8 cellular contexts compared by ENCODE assay signal in the genomic region with DNA sequence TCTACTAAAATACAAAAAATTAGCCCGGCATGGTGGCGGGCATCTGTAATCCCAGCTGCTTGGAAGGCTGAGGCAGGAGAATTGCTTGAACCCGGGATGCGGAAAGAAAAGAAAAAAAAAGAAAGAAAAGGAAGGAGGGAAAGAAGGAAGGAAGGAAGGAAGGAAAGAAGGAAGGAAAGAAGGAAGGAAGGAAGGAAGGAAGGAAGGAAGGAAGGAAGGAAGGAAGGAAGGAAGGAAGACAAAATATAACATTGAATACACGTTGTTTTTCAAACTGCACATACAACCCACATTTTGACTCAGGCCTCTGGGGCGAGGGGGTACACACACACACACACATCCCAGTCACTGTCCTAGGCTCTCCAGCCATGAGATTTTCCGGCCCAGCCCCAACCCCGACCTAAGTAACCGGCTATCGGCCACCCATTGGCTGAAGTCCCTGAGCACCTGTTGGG. TPM values are rescaled to one million over a fixed set of nuclear protein-coding genes. Genes with fewer than 3 reads are reported as not detected.
DNase-seq lines count a peak whose midpoint lies in the region; ATAC-seq and TF ChIP-seq lines count a peak whose summit lies in the region.
"Not testable (repeated sequence)": the region's sequence is repeated elsewhere in the genome, so short reads cannot be mapped to it uniquely, and the experiment has no call there.

No MANE protein-coding gene starts in this region.

- not testable (repeated sequence) for H3K36me3 ChIP-seq in CD8-positive, alpha-beta T cell (ENCODE audit: insufficient read depth, low read length); breast epithelium; rectal smooth muscle tissue (ENCODE audit: control insufficient read depth, insufficient read depth, low read length)
- H3K36me3 ChIP-seq in OCI-LY7 (ENCODE audit: insufficient read depth, low read length) (peaks cover 26% of the 10 kb centered on the region), heart left ventricle (peaks cover 0 to 18% (median 13%) of the 10 kb centered on the region in 9 donors), tibial artery (peaks cover 8 to 14% (median 8%) of the 10 kb centered on the region in 3 donors)

- not testable (repeated sequence) for ATAC-seq in CD8-positive, alpha-beta T cell; heart left ventricle

- H3K27ac ChIP-seq in CD8-positive, alpha-beta T cell (ENCODE audit: low read depth, low read length); OCI-LY7 (ENCODE audit: low read depth, low read length, poor library complexity, severe bottlenecking): not testable (repeated sequence)
- H3K27ac ChIP-seq in breast epithelium: peak overlapping the region; percentile 69 to 74
- peak overlapping the region in 9 of 12 donors; percentile 51 to 88 (median 77) for H3K27ac ChIP-seq in heart left ventricle
- peak overlapping the region; percentile 73 for H3K27ac ChIP-seq in rectal smooth muscle tissue (ENCODE audit: low read depth, low read length)
- peak overlapping the region; percentile 47 to 50 for H3K27ac ChIP-seq in tibial artery

- TF ChIP-seq POLR2A in breast epithelium (IDR thresholded peaks at IDR 0.05); heart left ventricle (IDR thresholded peaks at IDR 0.05): not testable (repeated sequence)

- not testable (repeated sequence) for H3K27me3 Mint-ChIP-seq in CD8-positive, alpha-beta T cell (ENCODE audit: low read depth); activated T-cell treated with anti-CD3 and anti-CD28 coated beads, Interleukin-2, amount 50 U/mL, for 24 hours; mesothelial cell of epicardium (ENCODE audit: low read depth)

- not testable (repeated sequence) for BruUV-seq in OCI-LY7 (replicated peaks; lab: Mats Ljungman, UMichigan)

- H3K9ac ChIP-seq in rectal smooth muscle tissue (ENCODE audit: low read length): not testable (repeated sequence)

- CTCF ChIA-PET in CD8-positive, alpha-beta T cell (lab: Charles Lee): interaction anchor here (0.7 kb wide), 1 partner anchor 30 kb away, joined by 3 read pairs; no protein-coding TSS in a partner anchor
- CTCF ChIA-PET in OCI-LY7 (lab: Charles Lee; ENCODE audit: unreplicated experiment): not testable (repeated sequence)

- H3K27me3 ChIP-seq in CD8-positive, alpha-beta T cell (ENCODE audit: insufficient read depth, low read length); breast epithelium; heart left ventricle; rectal smooth muscle tissue (ENCODE audit: control insufficient read depth, insufficient read depth, low read length); tibial artery: not testable (repeated sequence)

- H3K9me3 Mint-ChIP-seq in CD8-positive, alpha-beta T cell; activated T-cell treated with anti-CD3 and anti-CD28 coated beads, Interleukin-2, amount 50 U/mL, for 24 hours; mesothelial cell of epicardium: not testable (repeated sequence)

- not testable (repeated sequence) for H3K9me2 ChIP-seq in OCI-LY7 (ENCODE audit: insufficient read depth, low read length)

- not testable (repeated sequence) for H3K4me3 ChIP-seq in CD8-positive, alpha-beta T cell (ENCODE audit: low read depth, low read length)
- peak overlapping the region; percentile 53 for H3K4me3 ChIP-seq in OCI-LY7 (ENCODE audit: low read depth, low read length, poor library complexity, severe bottlenecking)
- peak overlapping the region; percentile 42 to 85 (median 67) for H3K4me3 ChIP-seq in breast epithelium
- peak overlapping the region in 10 of 12 donors; percentile 47 to 86 (median 64) for H3K4me3 ChIP-seq in heart left ventricle
- H3K4me3 ChIP-seq in rectal smooth muscle tissue (ENCODE audit: low read length): peak overlapping the region; percentile 61
- peak overlapping the region; percentile 57 to 78 for H3K4me3 ChIP-seq in tibial artery

- TF ChIP-seq CTCF in CD8-positive, alpha-beta T cell (IDR thresholded peaks at IDR 0.05); OCI-LY7 (conservative IDR thresholded peaks at IDR 0.05; ENCODE audit: low read length); breast epithelium (IDR thresholded peaks at IDR 0.05); heart left ventricle (IDR thresholded peaks at IDR 0.05); mesothelial cell of epicardium (IDR thresholded peaks at IDR 0.05; ENCODE audit: unreplicated experiment); tibial artery (IDR thresholded peaks at IDR 0.05): not testable (repeated sequence)

- peak overlapping the region; percentile 77 for H3K4me3 Mint-ChIP-seq in CD8-positive, alpha-beta T cell
- H3K4me3 Mint-ChIP-seq in activated T-cell treated with anti-CD3 and anti-CD28 coated beads, Interleukin-2, amount 50 U/mL, for 24 hours: peak overlapping the region; percentile 58
- peak overlapping the region; percentile 70 for H3K4me3 Mint-ChIP-seq in mesothelial cell of epicardium

- POLR2A ChIA-PET in CD8-positive, alpha-beta T cell (lab: Charles Lee); OCI-LY7 (lab: Charles Lee): not testable (repeated sequence)

- H3K4me1 ChIP-seq in CD8-positive, alpha-beta T cell (ENCODE audit: insufficient read depth, low read length): peaks cover 10% of the 10 kb centered on the region
- H3K4me1 ChIP-seq in OCI-LY7 (ENCODE audit: insufficient read depth, low read length, poor library complexity, severe bottlenecking): peaks cover 37% of the 10 kb centered on the region
- H3K4me1 ChIP-seq in breast epithelium: peaks cover 9 to 14% of the 10 kb centered on the region in 2 donors
- peaks cover 0 to 53% (median 23%) of the 10 kb centered on the region in 12 donors for H3K4me1 ChIP-seq in heart left ventricle
- H3K4me1 ChIP-seq in rectal smooth muscle tissue (ENCODE audit: control insufficient read depth, insufficient read depth, low read length): peaks cover 13% of the 10 kb centered on the region
- H3K4me1 ChIP-seq in tibial artery: peaks cover 0 to 51% (median 37%) of the 10 kb centered on the region in 4 donors

- not testable (repeated sequence) for H3K79me2 ChIP-seq in OCI-LY7 (ENCODE audit: insufficient read depth, low read depth, low read length)

- H3K36me3 Mint-ChIP-seq in CD8-positive, alpha-beta T cell; mesothelial cell of epicardium: not testable (repeated sequence)
- peaks cover 21% of the 10 kb centered on the region for H3K36me3 Mint-ChIP-seq in activated T-cell treated with anti-CD3 and anti-CD28 coated beads, Interleukin-2, amount 50 U/mL, for 24 hours (ENCODE audit: low read depth)

- H3K27ac Mint-ChIP-seq in CD8-positive, alpha-beta T cell; mesothelial cell of epicardium: not testable (repeated sequence)
- H3K27ac Mint-ChIP-seq in activated T-cell treated with anti-CD3 and anti-CD28 coated beads, Interleukin-2, amount 50 U/mL, for 24 hours: peak overlapping the region; percentile 52

- not testable (repeated sequence) for H3K9me3 ChIP-seq in CD8-positive, alpha-beta T cell (ENCODE audit: low read length); OCI-LY7 (ENCODE audit: low read length); breast epithelium; heart left ventricle; tibial artery

- intact Hi-C loops in CD8-positive, alpha-beta T cell (cut with DNase I, micrococcal nuclease): loop anchor here in 1 of 2 experiments (10.0 kb wide), 1 partner anchor 454 kb away; no protein-coding TSS in a partner anchor
- intact Hi-C loops in OCI-LY7 (cut with micrococcal nuclease; ENCODE audit: unreplicated experiment) (loop anchor here (2.0 to 5.0 kb wide), 2 partner anchors 271 to 514 kb away; partner anchors contain the start of gene RGS10), breast epithelium (cut with DNase I; ENCODE audit: low total_unique reads) (loop anchor here (2.0 kb wide), 1 partner anchor 48 kb away; no protein-coding TSS in a partner anchor), heart left ventricle (cut with DNase I) (loop anchor here in 7 of 10 donors (2.0 to 10.0 kb wide), 8 partner anchors 61 to 464 kb away; partner anchors contain the start of gene CACUL1 (in 2 of the 7))
- intact Hi-C loops in tibial artery (cut with DNase I; ENCODE audit: low total_unique reads): not testable (repeated sequence)

- 64 to 65% (median 64%) methylated on average over 10 of the region's 10 CpGs for WGBS in heart left ventricle, 4 donors

- not testable (repeated sequence) for DNase-seq in CD8-positive, alpha-beta T cell; OCI-LY7 (ENCODE audit: low spot score); activated T-cell treated with anti-CD3 and anti-CD28 coated beads, Interleukin-2, amount 50 U/mL, for 24 hours; breast epithelium (ENCODE audit: low spot score in 2 of 2); heart left ventricle; mesothelial cell of epicardium (ENCODE audit: low spot score in 2 of 2, unreplicated experiment in 2 of 2); tibial artery

- peaks cover 16% of the 10 kb centered on the region; the same call in 1 of the 2 replicates for H4K20me1 ChIP-seq in OCI-LY7 (ENCODE audit: insufficient read depth, low read length)

- peak overlapping the region; percentile 27; the same call in 1 of the 2 replicates for H2AFZ ChIP-seq in OCI-LY7 (ENCODE audit: low read length)

- H3K4me2 ChIP-seq in OCI-LY7 (ENCODE audit: low read length): peak overlapping the region; percentile 67

- peaks cover 11% of the 10 kb centered on the region for H3K4me1 Mint-ChIP-seq in CD8-positive, alpha-beta T cell (ENCODE audit: low read depth)
- peaks cover 23% of the 10 kb centered on the region for H3K4me1 Mint-ChIP-seq in activated T-cell treated with anti-CD3 and anti-CD28 coated beads, Interleukin-2, amount 50 U/mL, for 24 hours (ENCODE audit: low read depth)
- H3K4me1 Mint-ChIP-seq in mesothelial cell of epicardium: peaks cover 29% of the 10 kb centered on the region

RNA-seq across cellular contexts. Expression of gene NANOS1, which starts 1.0 kb away (rescaled TPM):
- under 1 TPM; 0.41 to 0.50 TPM for total RNA-seq in CD8-positive, alpha-beta T cell
- 3.6 and 3.7 TPM in 2 replicates for total RNA-seq in OCI-LY7 (2014; rRNA removed; shearing (Covaris generic))
- total RNA-seq in OCI-LY7 (2022) (7.5 and 8.5 TPM in 2 replicates), breast epithelium (1 to 10 TPM; 2.9 to 6.4 (median 3.7) TPM), heart left ventricle (10 to 100 TPM in 4 of 9 donors, 1 to 10 TPM in 5; 3.3 to 35.5 (median 8.8) TPM), mesothelial cell of epicardium (4.1 to 4.6 TPM (median 4.4 TPM) in 3 replicates)
- 10 to 100 TPM in 1 of 2 donors, 1 to 10 TPM in 1; 7.1 to 41.4 TPM for polyA plus RNA-seq in heart left ventricle

RNA-seq across cellular contexts. Expression of gene EIF3A, which starts 52.1 kb away (rescaled TPM):
- total RNA-seq in CD8-positive, alpha-beta T cell: 100 to 1,000 TPM; 121 to 128 TPM
- 83.0 and 96.2 TPM in 2 replicates for total RNA-seq in OCI-LY7 (2014; rRNA removed; shearing (Covaris generic))
- 161 and 171 TPM in 2 replicates for total RNA-seq in OCI-LY7 (2022)
- 100 to 1,000 TPM; 117 to 166 (median 124) TPM for total RNA-seq in breast epithelium
- total RNA-seq in heart left ventricle: 100 to 1,000 TPM in 6 of 9 donors, 10 to 100 TPM in 3; 80.3 to 143 (median 110) TPM
- polyA plus RNA-seq in heart left ventricle: 10 to 100 TPM; 41.9 to 92.2 TPM
- total RNA-seq in mesothelial cell of epicardium: 145 to 148 TPM (median 145 TPM) in 3 replicates
